ENCODE assay signal across 1 cellular context in the genomic region with DNA sequence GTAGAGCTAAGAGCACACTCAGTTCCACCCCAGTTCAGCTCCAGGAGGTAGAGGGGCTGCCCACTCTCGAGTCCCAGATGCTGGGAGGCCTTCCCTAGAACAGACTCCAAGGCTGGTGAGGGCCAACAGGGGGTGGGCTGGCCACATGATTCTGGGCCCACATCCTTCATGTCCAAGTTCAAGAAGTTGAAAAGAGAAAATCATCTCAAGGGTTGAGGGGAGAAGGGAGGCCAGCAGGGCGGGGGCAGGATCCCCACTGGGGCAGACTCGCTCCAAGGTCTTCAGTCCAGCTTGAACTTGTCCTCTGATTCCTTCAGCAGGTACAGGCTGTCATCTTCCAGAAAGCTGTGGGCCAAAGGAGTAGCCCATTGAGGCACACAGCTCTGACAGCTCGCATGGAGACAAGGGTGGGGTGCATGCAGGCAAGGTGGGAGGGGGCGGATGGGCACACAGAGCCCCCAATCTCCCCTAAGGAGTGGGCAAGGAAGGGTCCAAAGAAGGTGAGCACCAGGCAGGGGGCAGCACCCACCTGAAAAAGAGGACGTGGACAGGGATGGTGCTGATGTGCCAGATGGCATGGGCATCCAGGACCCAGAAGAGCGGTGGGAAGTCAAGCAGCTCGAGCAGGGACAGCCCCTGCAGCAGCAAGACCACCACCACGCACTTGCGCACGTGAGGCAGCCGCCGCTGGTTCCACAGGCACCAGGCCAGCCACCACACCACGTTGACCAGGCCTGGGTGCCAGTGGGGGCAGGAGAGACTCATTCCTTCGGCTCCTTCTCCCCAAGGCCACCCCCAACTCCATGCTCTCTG.
TF ChIP-seq lines count a peak whose summit lies in the region.

No MANE protein-coding gene starts in this region.

TF ChIP-seq in GM23338, 12 proteins besides CTCF, POLR2A, EP300 and RAD21:
- no peak for TF ChIP-seq EZH2 (IDR thresholded peaks at IDR 0.05; ENCODE audit: low read depth, unreplicated experiment)
- no peak for TF ChIP-seq STAT1 (IDR thresholded peaks at IDR 0.05; ENCODE audit: unreplicated experiment)
- TF ChIP-seq CREB1 (CRISPR knock-in tag; IDR thresholded peaks at IDR 0.05; ENCODE audit: low read depth), result no peak
- no peak for TF ChIP-seq POLR2AphosphoS5 (IDR thresholded peaks at IDR 0.05; ENCODE audit: low read depth)
- TF ChIP-seq JUNB (IDR thresholded peaks at IDR 0.05; ENCODE audit: unreplicated experiment), result no peak
- TF ChIP-seq EZH2phosphoT487 (IDR thresholded peaks at IDR 0.05; ENCODE audit: unreplicated experiment), result no peak
- TF ChIP-seq ETS1 (IDR thresholded peaks at IDR 0.05), result no peak
- no peak for TF ChIP-seq ZNF114 (CRISPR knock-in tag; IDR thresholded peaks at IDR 0.05)
- TF ChIP-seq ZNF331 (CRISPR knock-in tag; IDR thresholded peaks at IDR 0.05; ENCODE audit: low read depth), result no peak
- TF ChIP-seq REST (IDR thresholded peaks at IDR 0.05; ENCODE audit: unreplicated experiment), result no peak
- no peak for TF ChIP-seq NANOG (IDR thresholded peaks at IDR 0.05; ENCODE audit: borderline replicate concordance)
- TF ChIP-seq ZNF462 (CRISPR knock-in tag; IDR thresholded peaks at IDR 0.05), result no peak
